ENCODE assay signal across 8 cellular contexts in the genomic region with DNA sequence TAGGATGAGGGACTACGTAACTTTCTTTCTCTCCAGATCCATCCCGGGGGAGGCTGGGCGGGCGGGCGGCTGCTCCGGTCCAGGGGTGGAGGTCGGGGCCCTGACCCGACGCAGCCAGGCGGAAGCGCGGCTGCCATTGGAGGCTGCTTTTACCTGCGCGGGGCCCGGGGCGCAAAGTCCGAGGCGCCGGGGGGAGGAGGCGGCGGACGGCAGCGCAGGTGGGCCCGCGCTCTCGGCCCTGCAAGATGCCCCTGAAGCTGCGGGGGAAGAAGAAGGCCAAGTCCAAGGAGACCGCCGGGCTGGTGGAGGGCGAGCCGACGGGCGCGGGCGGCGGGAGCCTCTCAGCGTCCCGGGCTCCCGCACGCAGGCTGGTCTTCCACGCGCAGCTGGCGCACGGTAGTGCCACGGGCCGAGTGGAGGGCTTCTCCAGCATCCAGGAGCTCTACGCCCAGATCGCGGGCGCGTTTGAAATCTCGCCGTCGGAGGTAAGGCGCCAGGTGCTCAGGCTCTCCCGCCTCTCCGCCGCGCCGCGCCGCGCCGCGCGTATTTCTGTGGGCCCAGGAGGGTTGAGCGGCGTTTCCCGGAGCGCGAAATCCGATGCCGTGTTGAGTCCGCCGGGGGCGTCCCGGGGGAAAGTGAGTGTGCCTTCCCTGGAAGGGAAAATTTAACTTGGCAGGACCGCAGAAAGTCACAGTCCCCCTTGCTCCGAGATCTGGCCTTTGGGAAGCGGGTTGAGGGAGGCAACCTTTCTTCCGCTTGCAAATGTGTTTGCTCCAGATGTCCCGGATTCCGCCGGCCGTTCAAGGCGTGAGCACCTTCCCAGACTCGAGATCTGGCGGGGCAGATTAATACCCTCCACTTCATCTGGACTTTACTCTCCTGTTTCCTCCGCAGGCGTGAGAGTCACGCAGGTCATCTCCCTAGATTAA. TPM values are rescaled to one million over a fixed set of nuclear protein-coding genes. Genes with fewer than 3 reads are reported as not detected.
DNase-seq lines count a peak whose midpoint lies in the region; ATAC-seq and TF ChIP-seq lines count a peak whose summit lies in the region.

TSS of gene GIPC2 (plus strand) at position 117 of the 929 bp plus-strand sequence. CDS start at position 246, 129 bp downstream.

- TF ChIP-seq CTCF in ascending aorta (IDR thresholded peaks at IDR 0.05): no peak

- DNase-seq in M059J (ENCODE audit: low read depth): peak; percentile 39
- DNase-seq in ascending aorta (ENCODE audit: low spot score in 2 of 2): peak in 1 of 2 donors; percentile 66
- DNase-seq in midbrain (lab: John Stamatoyannopoulos, UW): no peak
- no peak for DNase-seq in NCI-H2196 (lab: John Stamatoyannopoulos, UW; ENCODE audit: unreplicated experiment)

- peak within 1 kb of the TSS; percentile 63 to 83 (median 82) for H3K9ac ChIP-seq in skeletal muscle tissue (ENCODE audit: low read depth in 1 of 3, low read length in 3 of 3)

- H3K4me1 ChIP-seq in ascending aorta (peaks cover 0 to 4% of the 10 kb centered on the region in 2 donors), skeletal muscle tissue (ENCODE audit: control insufficient read depth in 3 of 3, insufficient read depth in 3 of 3, low read length in 3 of 3) (peaks cover 10 to 33% (median 12%) of the 10 kb centered on the region in 3 donors)

- H3K9me3 ChIP-seq in ascending aorta: no peaks in the 10 kb centered on the region
- H3K9me3 ChIP-seq in iPS-18c (ENCODE audit: control insufficient read depth, insufficient read depth, low read length): no peaks in the 10 kb centered on the region
- H3K9me3 ChIP-seq in skeletal muscle tissue (ENCODE audit: control insufficient read depth in 3 of 3, low read length in 3 of 3): no peaks in the 10 kb centered on the region

- H3K27ac ChIP-seq in ascending aorta: peak within 1 kb of the TSS; percentile 10 to 28
- H3K27ac ChIP-seq in skeletal muscle tissue (ENCODE audit: low read depth, low read length): peak within 1 kb of the TSS; percentile 43

- intact Hi-C loops in ascending aorta (cut with DNase I): loop anchor here (5.0 kb wide), 1 partner anchor 66 kb away; no protein-coding TSS in a partner anchor

- ATAC-seq in HG03139 (IDR thresholded peaks at IDR 0.05; ENCODE audit: unreplicated experiment): no peak

- H3K4me3 ChIP-seq in GM08714 (ENCODE audit: low read length) (peak within 1 kb of the TSS; percentile 37; the same call in 1 of the 2 replicates), ascending aorta (peak within 1 kb of the TSS; percentile 65 to 77), iPS-18c (ENCODE audit: insufficient read depth, low read depth, low read length) (peak within 1 kb of the TSS; percentile 72), skeletal muscle tissue (ENCODE audit: low read length in 3 of 3) (peak within 1 kb of the TSS; percentile 69 to 86 (median 79))

- H3K36me3 ChIP-seq in ascending aorta (no peaks in the 10 kb centered on the region), skeletal muscle tissue (ENCODE audit: control insufficient read depth in 3 of 3, insufficient read depth in 3 of 3, low read length in 3 of 3) (no peaks in the 10 kb centered on the region)

- no peaks in the 10 kb centered on the region for H3K27me3 ChIP-seq in ascending aorta
- no peaks in the 10 kb centered on the region for H3K27me3 ChIP-seq in skeletal muscle tissue (ENCODE audit: control insufficient read depth in 3 of 3, insufficient read depth in 3 of 3, low read length in 3 of 3)

RNA-seq across cellular contexts. Expression of gene GIPC2, which starts in this region (rescaled TPM):
- total RNA-seq in M059J (2014; rRNA removed; shearing (Covaris generic)): 1.0 and 1.7 TPM in 2 replicates
- 0.64 TPM for total RNA-seq in ascending aorta
- 1.6 TPM for total RNA-seq in skeletal muscle tissue
